22 cellular contexts compared by ENCODE assay signal in the genomic region with DNA sequence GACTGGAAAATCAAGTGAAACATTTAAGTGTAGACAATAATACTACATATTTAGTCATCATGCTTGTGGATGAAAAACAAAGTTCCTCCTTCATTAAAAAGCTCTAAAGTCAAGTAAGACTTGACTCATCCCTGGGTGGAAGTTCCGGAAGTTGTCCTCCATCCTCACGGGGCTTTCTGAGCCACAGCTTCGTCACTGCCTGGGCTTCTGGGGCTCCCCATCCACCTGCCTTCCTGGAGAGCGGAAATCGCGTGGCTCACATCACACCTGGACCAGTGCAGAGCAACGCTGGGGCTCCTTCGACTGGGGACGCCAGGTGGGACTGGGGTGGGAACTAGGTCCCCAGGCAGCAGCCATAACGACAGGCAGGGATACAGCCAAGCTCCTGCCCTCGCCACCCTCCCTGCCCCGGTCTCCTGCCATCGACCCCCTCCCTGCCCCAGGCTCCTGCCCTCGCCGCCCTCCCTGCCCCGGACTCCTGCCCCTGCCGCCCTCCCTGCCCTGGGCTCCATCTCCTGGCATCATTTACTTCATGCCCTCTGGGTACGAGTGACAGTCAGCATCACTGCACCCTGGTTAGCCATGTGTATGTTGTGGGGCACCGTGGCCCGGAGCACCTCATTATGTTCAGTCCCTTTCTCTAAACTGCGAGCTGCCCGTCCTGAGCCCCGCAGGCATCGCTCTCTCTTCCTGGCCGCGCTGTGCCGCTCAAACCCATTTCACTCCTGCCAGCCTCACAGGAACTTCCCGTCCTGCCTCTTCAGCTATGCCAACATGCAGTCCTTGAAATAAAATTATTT. TPM values are rescaled to one million over a fixed set of nuclear protein-coding genes. Genes with fewer than 3 reads are reported as not detected.
A peak's percentile ranks its signal among the peaks of the same experiment; 100 is the strongest.
DNase-seq lines count a peak whose midpoint lies in the region; ATAC-seq and TF ChIP-seq lines count a peak whose summit lies in the region.
"Had no signal": no experiment of that assay in that cellular context is flagged by ENCODE, and none has a peak within 500 bp of the region (broad histone marks: within the 10 kb centered on the region; RNA-seq: fewer than 3 reads in every experiment).

No MANE protein-coding gene starts in this region.

- H3K27me3 Mint-ChIP-seq in HFFc6 (ENCODE audit: insufficient read depth) = peaks cover 10% of the 10 kb centered on the region

- H3K4me3 Mint-ChIP-seq in HFFc6 = no peak overlapping the region; the same call in 1 of the 2 replicates
- H3K4me3 Mint-ChIP-seq: stimulated activated effector memory CD8-positive, alpha-beta T cell treated with anti-CD3 and anti-CD28 coated beads, Interleukin-12 subunit alpha, Interleukin-12 subunit beta, amount 100 ng/mL, for 72 hours; T-helper 1 cell treated with Interleukin-12 subunit alpha and Interleukin-12 subunit beta and Interleukin-4 antibody, amounts not matched to agents 30 μg/mL and 1 μg/mL, for 36 hours had no signal

- H3K4me1 Mint-ChIP-seq in HFFc6 (ENCODE audit: low read depth) = peaks cover 14% of the 10 kb centered on the region
- H3K4me1 Mint-ChIP-seq: stimulated activated effector memory CD8-positive, alpha-beta T cell treated with anti-CD3 and anti-CD28 coated beads, Interleukin-12 subunit alpha, Interleukin-12 subunit beta, amount 100 ng/mL, for 72 hours had no signal

- 83 to 95% (median 91%) methylated on average over 28 of the region's 28 CpGs for WGBS in spleen, 5 donors

- H3K27ac ChIP-seq in angular gyrus (ENCODE audit: low read depth, low read length) (peak overlapping the region; percentile 88), spleen (no peak overlapping the region)
- H3K27ac ChIP-seq: right atrium auricular region, SJSA1, transverse colon had no signal

- peak overlapping the region; percentile 79 for H3K27ac Mint-ChIP-seq in HFFc6
- H3K27ac Mint-ChIP-seq: stimulated activated effector memory CD8-positive, alpha-beta T cell treated with anti-CD3 and anti-CD28 coated beads, Interleukin-12 subunit alpha, Interleukin-12 subunit beta, amount 100 ng/mL, for 72 hours; T-helper 1 cell treated with Interleukin-12 subunit alpha and Interleukin-12 subunit beta and Interleukin-4 antibody, amounts not matched to agents 30 μg/mL and 1 μg/mL, for 36 hours had no signal

- H3K9me3 ChIP-seq in spleen = no peaks in the 10 kb centered on the region
- H3K9me3 ChIP-seq: right atrium auricular region, SJSA1, transverse colon had no signal

- H3K27me3 ChIP-seq in spleen (replicated peaks in 1 of 7) = no peaks in the 10 kb centered on the region
- H3K27me3 ChIP-seq: right atrium auricular region, SJSA1, transverse colon had no signal

- no peaks in the 10 kb centered on the region for H3K9me3 Mint-ChIP-seq in HFFc6
- H3K9me3 Mint-ChIP-seq: stimulated activated effector memory CD8-positive, alpha-beta T cell treated with anti-CD3 and anti-CD28 coated beads, Interleukin-12 subunit alpha, Interleukin-12 subunit beta, amount 100 ng/mL, for 72 hours had no signal

- H3K36me3 Mint-ChIP-seq in HFFc6 (ENCODE audit: low read depth) = peaks cover 44% of the 10 kb centered on the region
- H3K36me3 Mint-ChIP-seq: stimulated activated effector memory CD8-positive, alpha-beta T cell treated with anti-CD3 and anti-CD28 coated beads, Interleukin-12 subunit alpha, Interleukin-12 subunit beta, amount 100 ng/mL, for 72 hours had no signal

- no peak for ATAC-seq in GM18505 (IDR thresholded peaks at IDR 0.05; ENCODE audit: unreplicated experiment)
- ATAC-seq: left colon had no signal

- no peaks in the 10 kb centered on the region for H3K36me3 ChIP-seq in spleen
- H3K36me3 ChIP-seq: SJSA1, transverse colon had no signal

- intact Hi-C loops in spleen (cut with DNase I; ENCODE audit: low total_unique reads) = no loop called here

- TF ChIP-seq CTCF in HFFc6 (IDR thresholded peaks at IDR 0.05) (no peak), fibroblast of the aortic adventitia (IDR thresholded peaks at IDR 0.05; ENCODE audit: insufficient read depth, low read length) (no peak), spleen (IDR thresholded peaks at IDR 0.05 in 8 of 11, conservative IDR thresholded peaks at IDR 0.05 in 3 of 11) (no peak), GM10266 (IDR thresholded peaks at IDR 0.05; ENCODE audit: control insufficient read depth, insufficient read depth, low read depth, missing control alignments) (no peak)

- TF ChIP-seq POLR2A in spleen (IDR thresholded peaks at IDR 0.05) (no peak), GM18505 (IDR thresholded peaks at IDR 0.05; ENCODE audit: borderline replicate concordance, extremely low read depth, insufficient read depth, insufficient read length) (no peak)

- no peaks in the 10 kb centered on the region for H3K4me1 ChIP-seq in spleen
- H3K4me1 ChIP-seq: right atrium auricular region, SJSA1, transverse colon had no signal

- H3K4me3 ChIP-seq in fibroblast of the aortic adventitia (ENCODE audit: low read depth, low read length) = no peak overlapping the region
- no peak overlapping the region for H3K4me3 ChIP-seq in spleen
- H3K4me3 ChIP-seq: right atrium auricular region, SJSA1, transverse colon had no signal

- DNase-seq in HFFc6 (no peak), fibroblast of the aortic adventitia (ENCODE audit: low read depth) (peak; percentile 34), spleen (peak; percentile 52), GM10266 (ENCODE audit: extremely low spot score) (no peak), LoVo (ENCODE audit: low spot score) (no peak), DMS 273 (lab: John Stamatoyannopoulos, UW; ENCODE audit: unreplicated experiment) (no peak)
- DNase-seq: activated CD4-positive, alpha-beta T cell treated with anti-CD3 and anti-CD28 coated beads, Interleukin-2, amount 50 U/mL, for 48 hours; activated naive CD4-positive, alpha-beta T cell treated with Interleukin-2 at 50 U/mL for 16 hours; activated T-cell treated with anti-CD3 and anti-CD28 coated beads for 4 hours; cortex of kidney; left colon; NCI-H146; NCI-H774; OCI-M1; stimulated activated CD4-positive, alpha-beta T cell treated with anti-CD3 and anti-CD28 coated beads, Interleukin-15, amount 100 ng/mL, for 24 hours; transverse colon had no signal

RNA-seq across cellular contexts. Expression of a gene that starts 12.9 kb away (rescaled TPM):
- total RNA-seq in HFFc6 (2021; fragmentation: NEBNext Ultra II Directional; extraction: Animal tissue kit (Norgen Biotek cat#: 25700)) = 100 to 1,000 TPM; 156 to 254 (median 218) TPM
- 322 and 519 TPM in 2 replicates for total RNA-seq in fibroblast of the aortic adventitia (ENCODE audit: low replicate concordance)
- total RNA-seq in spleen = 10 to 100 TPM in 2 of 7 donors, 1 to 10 TPM in 5; 2.5 to 24.9 (median 8.1) TPM
- polyA plus RNA-seq in spleen = 1 to 10 TPM; 1.2 to 2.7 (median 1.5) TPM
- total RNA-seq: SJSA1 had no signal

Comparison
In these comparisons a context has a peak if more than half of its experiments do, and no peak if none do; other contexts are left out.
1. DNase-seq: peak in fibroblast of the aortic adventitia (single experiment) and spleen (single experiment); none in HFFc6 (single experiment), GM10266 (single experiment), LoVo (single experiment) and DMS 273 (single experiment).
2. RNA of a gene that starts 12.9 kb away (total RNA-seq): 322 to 519 TPM in fibroblast of the aortic adventitia and 156 to 254 TPM in HFFc6; 2.5 to 24.9 TPM in spleen; every median in the first group is over 4 times any median in the second.